ENCODE assay signal across 20 cellular contexts in genomic region chr4:149885896-149886295, GRCh38.
DNase-seq lines count a peak whose midpoint lies in the region; ATAC-seq and TF ChIP-seq lines count a peak whose summit lies in the region.
"Had no signal": no experiment of that assay in that cellular context is flagged by ENCODE, and none has a peak within 500 bp of the region (broad histone marks: within the 10 kb centered on the region; RNA-seq: fewer than 3 reads in every experiment).

No MANE protein-coding gene starts in this region.

- H3K27me3 ChIP-seq in AG04450 (ENCODE audit: control insufficient read depth, insufficient read depth, low read length) = no peaks in the 10 kb centered on the region
- no peaks in the 10 kb centered on the region for H3K27me3 ChIP-seq in brain microvascular endothelial cell (replicated peaks)
- H3K27me3 ChIP-seq: breast epithelium, heart right ventricle, Peyer's patch had no signal

- no peak for ATAC-seq in GM18498 (IDR thresholded peaks at IDR 0.05; ENCODE audit: unreplicated experiment)
- ATAC-seq in HG03139 (IDR thresholded peaks at IDR 0.05; ENCODE audit: unreplicated experiment) = no peak
- no peak for ATAC-seq in GM18867 (IDR thresholded peaks at IDR 0.05; ENCODE audit: unreplicated experiment)
- no peak for ATAC-seq in GM19035 (IDR thresholded peaks at IDR 0.05; ENCODE audit: unreplicated experiment)
- ATAC-seq: A549, heart right ventricle had no signal

- TF ChIP-seq CTCF in AG04450 (IDR thresholded peaks at IDR 0.05; ENCODE audit: low read depth, low read length) = no peak
- TF ChIP-seq CTCF in brain microvascular endothelial cell (IDR thresholded peaks at IDR 0.05; ENCODE audit: low read depth, low read length, missing control alignments) = no peak

- H3K36me3 ChIP-seq in brain microvascular endothelial cell (replicated peaks) = no peaks in the 10 kb centered on the region
- H3K36me3 ChIP-seq: breast epithelium, heart right ventricle, Peyer's patch had no signal

- in situ Hi-C loops in brain microvascular endothelial cell (cut with HindIII; ENCODE audit: low pct_ligation_motif_present, low sequenced_read_pairs) = loop anchor here (25.0 kb wide), 1 partner anchor 499 kb away; no protein-coding TSS in a partner anchor

- CTCF ChIA-PET in AG04450 (lab: Charles Lee) = interaction anchor here (3.2 kb wide), 1 partner anchor 11 kb away, joined by 16 read pairs; no protein-coding TSS in a partner anchor

- POLR2A ChIA-PET in AG04450 (lab: Yijun Ruan, JAX) = no interaction called here

- no peak overlapping the region for H3K27ac ChIP-seq in AG04450 (ENCODE audit: low read depth, low read length)
- no peak overlapping the region for H3K27ac ChIP-seq in brain microvascular endothelial cell
- H3K27ac ChIP-seq: A549, breast epithelium, heart right ventricle, Peyer's patch had no signal

- H3K4me3 ChIP-seq in AG04450 (ENCODE audit: low read depth, low read length) (no peak overlapping the region), brain microvascular endothelial cell (ENCODE audit: low read depth, low read length) (no peak overlapping the region)
- H3K4me3 ChIP-seq: A549, breast epithelium, heart right ventricle, Peyer's patch had no signal

- no peaks in the 10 kb centered on the region for H3K9me3 ChIP-seq in AG04450 (ENCODE audit: control insufficient read depth, insufficient read depth, low read length)
- H3K9me3 ChIP-seq: A549, breast epithelium, heart right ventricle, Peyer's patch had no signal

- DNase-seq in AG04450 (ENCODE audit: low read depth, low spot score) (peak; percentile 38), HS-27A (ENCODE audit: low read depth) (peak; percentile 74), brain microvascular endothelial cell (peak; percentile 40), kidney glomerular epithelial cell (lab: John Stamatoyannopoulos, UW) (peak; percentile 90)
- DNase-seq: activated CD8-positive, alpha-beta memory T cell treated with anti-CD3 and anti-CD28 coated beads for 24 hours; activated effector memory CD4-positive, alpha-beta T cell treated with anti-CD3 and anti-CD28 coated beads, Interleukin-2, amount 50 U/mL, for 16 hours; effector memory CD4-positive, alpha-beta T cell; GDM1; heart right ventricle; NCI-H2081 treated with DMSO at 0.1 percent for 48 hours; NCI-H526 treated with DMSO at 0.1 percent for 48 hours; Peyer's patch; posterior cingulate gyrus; substantia nigra had no signal

Comparison
In these comparisons a context has a peak if more than half of its experiments do, and no peak if none do; other contexts are left out.
1. DNase-seq: peak in every context shown above with its lines; median percentile 90 in kidney glomerular epithelial cell; 74 in HS-27A; 40 in brain microvascular endothelial cell; 38 in AG04450.